ENCODE assay signal across 1 cellular context in genomic region chr1:10829965-10830515, GRCh38.
TF ChIP-seq lines count a peak whose summit lies in the region.

No MANE protein-coding gene starts in this region.

TF ChIP-seq in GM23338, 12 proteins besides CTCF, POLR2A, EP300 and RAD21 (continued from another document):
- TF ChIP-seq ZNF462 (CRISPR knock-in tag; IDR thresholded peaks at IDR 0.05): no peak
- TF ChIP-seq ZNF331 (CRISPR knock-in tag; IDR thresholded peaks at IDR 0.05; ENCODE audit: low read depth): no peak
- TF ChIP-seq REST (IDR thresholded peaks at IDR 0.05; ENCODE audit: unreplicated experiment): no peak
- no peak for TF ChIP-seq POLR2AphosphoS5 (IDR thresholded peaks at IDR 0.05; ENCODE audit: low read depth)
- TF ChIP-seq JUNB (IDR thresholded peaks at IDR 0.05; ENCODE audit: unreplicated experiment): no peak
- no peak for TF ChIP-seq EZH2phosphoT487 (IDR thresholded peaks at IDR 0.05; ENCODE audit: unreplicated experiment)
- TF ChIP-seq ZNF114 (CRISPR knock-in tag; IDR thresholded peaks at IDR 0.05): no peak
